17 cellular contexts compared by ENCODE assay signal in the genomic region with DNA sequence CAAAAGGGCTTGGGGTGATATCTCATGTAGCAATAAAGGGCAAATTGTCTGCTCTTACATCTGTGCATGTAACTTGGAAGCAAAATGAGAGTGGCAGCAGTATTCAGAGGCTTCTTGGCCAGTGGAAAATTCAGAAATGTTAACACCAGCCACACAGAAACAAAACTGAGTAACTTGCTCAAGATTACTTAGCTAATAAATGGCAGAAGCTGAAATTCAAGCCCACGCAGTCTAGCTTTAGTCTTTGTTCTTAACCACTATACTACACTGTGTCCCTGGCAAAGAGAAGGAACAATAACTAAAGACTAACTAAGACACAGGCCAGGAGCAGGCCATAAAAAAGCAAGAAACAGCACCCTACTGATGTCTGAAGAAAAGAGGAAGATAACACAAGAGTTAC.
A peak's percentile ranks its signal among the peaks of the same experiment; 100 is the strongest.
DNase-seq lines count a peak whose midpoint lies in the region; ATAC-seq and TF ChIP-seq lines count a peak whose summit lies in the region.
"Had no signal": no experiment of that assay in that cellular context is flagged by ENCODE, and none has a peak within 500 bp of the region (broad histone marks: within the 10 kb centered on the region; RNA-seq: fewer than 3 reads in every experiment).

No MANE protein-coding gene starts in this region.

- H3K4me1 Mint-ChIP-seq in CD4-positive, CD25-positive, alpha-beta regulatory T cell = peaks cover 43 to 86% (median 67%) of the 10 kb centered on the region in 4 donors
- peaks cover 27% of the 10 kb centered on the region for H3K4me1 Mint-ChIP-seq in dendritic cell treated with granulocyte-macrophage colony-stimulating factor and Interleukin-4, amounts not matched to agents 40 ng/mL and 50 ng/mL, for 4 days (ENCODE audit: low read depth)
- H3K4me1 Mint-ChIP-seq in activated CD8-positive, alpha-beta T cell treated with anti-CD3 and anti-CD28 coated beads for 36 hours (ENCODE audit: low read depth) = peaks cover 37% of the 10 kb centered on the region

- H3K36me3 ChIP-seq in CD4-positive, CD25-positive, alpha-beta regulatory T cell (ENCODE audit: control insufficient read depth, insufficient read depth, low read length) = no peaks in the 10 kb centered on the region
- H3K36me3 ChIP-seq: uterus had no signal

- H3K4me3 Mint-ChIP-seq in CD4-positive, CD25-positive, alpha-beta regulatory T cell = peak overlapping the region in 1 of 4 donors; percentile 17
- H3K4me3 Mint-ChIP-seq in dendritic cell treated with granulocyte-macrophage colony-stimulating factor and Interleukin-4, amounts not matched to agents 40 ng/mL and 50 ng/mL, for 4 days = no peak overlapping the region
- no peak overlapping the region for H3K4me3 Mint-ChIP-seq in activated CD8-positive, alpha-beta T cell treated with anti-CD3 and anti-CD28 coated beads for 36 hours

- H3K9me3 ChIP-seq in CD4-positive, CD25-positive, alpha-beta regulatory T cell (ENCODE audit: control insufficient read depth in 2 of 2, low read length in 2 of 2) = no peaks in the 10 kb centered on the region
- H3K9me3 ChIP-seq: body of pancreas, mucosa of descending colon, uterus had no signal

- H3K27ac Mint-ChIP-seq in CD4-positive, CD25-positive, alpha-beta regulatory T cell = peak overlapping the region; percentile 47 to 65 (median 61)
- H3K27ac Mint-ChIP-seq in dendritic cell treated with granulocyte-macrophage colony-stimulating factor and Interleukin-4, amounts not matched to agents 40 ng/mL and 50 ng/mL, for 4 days = peak overlapping the region; percentile 28
- no peak overlapping the region for H3K27ac Mint-ChIP-seq in activated CD8-positive, alpha-beta T cell treated with anti-CD3 and anti-CD28 coated beads for 36 hours
- H3K27ac Mint-ChIP-seq in activated naive CD4-positive, alpha-beta T cell treated with anti-CD3 and anti-CD28 coated beads, Interleukin-2, amount 50 U/mL, for 72 hours = no peak overlapping the region

- no peak for ATAC-seq in CD4-positive, CD25-positive, alpha-beta regulatory T cell (ENCODE audit: low read depth in 2 of 2)
- ATAC-seq in GM19395 (IDR thresholded peaks at IDR 0.05; ENCODE audit: unreplicated experiment) (peak; percentile 48), HG03442 (IDR thresholded peaks at IDR 0.05; ENCODE audit: unreplicated experiment) (peak; percentile 55)
- ATAC-seq in activated CD8-positive, alpha-beta T cell treated with anti-CD3 and anti-CD28 coated beads for 36 hours = no peak
- ATAC-seq in activated naive CD4-positive, alpha-beta T cell treated with anti-CD3 and anti-CD28 coated beads, Interleukin-2, amount 50 U/mL, for 72 hours = no peak
- ATAC-seq: body of pancreas, mucosa of descending colon, SK-N-SH treated with all-trans-retinoic acid at 6 μM for 48 hours had no signal

- no peak for TF ChIP-seq CTCF in activated CD8-positive, alpha-beta T cell treated with anti-CD3 and anti-CD28 coated beads for 36 hours (IDR thresholded peaks at IDR 0.05)

- no peak for DNase-seq in CD4-positive, CD25-positive, alpha-beta regulatory T cell
- DNase-seq in activated CD8-positive, alpha-beta T cell treated with anti-CD3 and anti-CD28 coated beads for 36 hours = no peak
- no peak for DNase-seq in activated naive CD4-positive, alpha-beta T cell treated with anti-CD3 and anti-CD28 coated beads, Interleukin-2, amount 50 U/mL, for 72 hours (ENCODE audit: low spot score in 2 of 2)
- DNase-seq in retina (no peak), activated gamma-delta T cell (lab: John Stamatoyannopoulos, UW) (no peak)
- DNase-seq: body of pancreas; effector memory CD4-positive, alpha-beta T cell; hippocampal formation; kidney glomerular epithelial cell; mucosa of descending colon; NCI-H2029 treated with DMSO at 0.1 percent for 48 hours; NCI-H526; uterus had no signal

- no peaks in the 10 kb centered on the region for H3K27me3 Mint-ChIP-seq in CD4-positive, CD25-positive, alpha-beta regulatory T cell
- no peaks in the 10 kb centered on the region for H3K27me3 Mint-ChIP-seq in dendritic cell treated with granulocyte-macrophage colony-stimulating factor and Interleukin-4, amounts not matched to agents 40 ng/mL and 50 ng/mL, for 4 days
- H3K27me3 Mint-ChIP-seq in activated CD8-positive, alpha-beta T cell treated with anti-CD3 and anti-CD28 coated beads for 36 hours = no peaks in the 10 kb centered on the region

- H3K9me3 Mint-ChIP-seq in CD4-positive, CD25-positive, alpha-beta regulatory T cell = peaks cover 0 to 3% (median 0%) of the 10 kb centered on the region in 7 donors
- H3K9me3 Mint-ChIP-seq in dendritic cell treated with granulocyte-macrophage colony-stimulating factor and Interleukin-4, amounts not matched to agents 40 ng/mL and 50 ng/mL, for 4 days = no peaks in the 10 kb centered on the region
- H3K9me3 Mint-ChIP-seq in activated CD8-positive, alpha-beta T cell treated with anti-CD3 and anti-CD28 coated beads for 36 hours = no peaks in the 10 kb centered on the region
- H3K9me3 Mint-ChIP-seq in activated naive CD4-positive, alpha-beta T cell treated with anti-CD3 and anti-CD28 coated beads, Interleukin-2, amount 50 U/mL, for 72 hours = peaks cover 0 to 5% of the 10 kb centered on the region in 2 donors

- H3K27ac ChIP-seq in CD4-positive, CD25-positive, alpha-beta regulatory T cell (ENCODE audit: insufficient read depth, low read length, poor library complexity, severe bottlenecking) = peak overlapping the region; percentile 17
- H3K27ac ChIP-seq: body of pancreas, uterus had no signal

- peaks cover 23% of the 10 kb centered on the region for H3K36me3 Mint-ChIP-seq in CD4-positive, CD25-positive, alpha-beta regulatory T cell
- peaks cover 11% of the 10 kb centered on the region for H3K36me3 Mint-ChIP-seq in dendritic cell treated with granulocyte-macrophage colony-stimulating factor and Interleukin-4, amounts not matched to agents 40 ng/mL and 50 ng/mL, for 4 days (ENCODE audit: low read depth)
- peaks cover 27% of the 10 kb centered on the region for H3K36me3 Mint-ChIP-seq in activated CD8-positive, alpha-beta T cell treated with anti-CD3 and anti-CD28 coated beads for 36 hours (ENCODE audit: low read depth)
- H3K36me3 Mint-ChIP-seq in activated naive CD4-positive, alpha-beta T cell treated with anti-CD3 and anti-CD28 coated beads, Interleukin-2, amount 50 U/mL, for 72 hours = peaks cover 8 to 39% of the 10 kb centered on the region in 2 donors

- no peaks in the 10 kb centered on the region for H3K27me3 ChIP-seq in CD4-positive, CD25-positive, alpha-beta regulatory T cell (ENCODE audit: control insufficient read depth, insufficient read depth, low read length)
- H3K27me3 ChIP-seq: body of pancreas, uterus had no signal

- CTCF ChIA-PET in activated CD8-positive, alpha-beta T cell treated with anti-CD3 and anti-CD28 coated beads for 36 hours (lab: Charles Lee) = interaction anchor here (1.4 kb wide), 1 partner anchor 16 kb away, joined by 3 read pairs; no protein-coding TSS in a partner anchor

- peak overlapping the region; percentile 4 for H3K4me3 ChIP-seq in CD4-positive, CD25-positive, alpha-beta regulatory T cell (ENCODE audit: low read depth, low read length)
- H3K4me3 ChIP-seq: body of pancreas, mucosa of descending colon, uterus had no signal

- intact Hi-C loops in dendritic cell treated with granulocyte-macrophage colony-stimulating factor and Interleukin-4, amounts not matched to agents 40 ng/mL and 50 ng/mL, for 4 days (cut with micrococcal nuclease) = no loop called here
- intact Hi-C loops in activated CD8-positive, alpha-beta T cell treated with anti-CD3 and anti-CD28 coated beads for 36 hours (cut with micrococcal nuclease) = no loop called here

- H3K4me1 ChIP-seq in CD4-positive, CD25-positive, alpha-beta regulatory T cell (ENCODE audit: control insufficient read depth, insufficient read depth, low read length, poor library complexity, severe bottlenecking) = peaks cover 22% of the 10 kb centered on the region
- H3K4me1 ChIP-seq: body of pancreas, uterus had no signal

- POLR2A ChIA-PET in activated CD8-positive, alpha-beta T cell treated with anti-CD3 and anti-CD28 coated beads for 36 hours (lab: Charles Lee) = no interaction called here

Comparison
In these comparisons a context has a peak if more than half of its experiments do, and no peak if none do; other contexts are left out.
1. ATAC-seq: peak in GM19395 (single experiment) and HG03442 (single experiment); none in CD4-positive, CD25-positive, alpha-beta regulatory T cell (0 of 2), activated CD8-positive, alpha-beta T cell treated with anti-CD3 and anti-CD28 coated beads for 36 hours (single experiment) and activated naive CD4-positive, alpha-beta T cell treated with anti-CD3 and anti-CD28 coated beads, Interleukin-2, amount 50 U/mL, for 72 hours (0 of 2).
2. H3K27ac Mint-ChIP-seq: peak in CD4-positive, CD25-positive, alpha-beta regulatory T cell (3 of 3) and dendritic cell treated with granulocyte-macrophage colony-stimulating factor and Interleukin-4, amounts not matched to agents 40 ng/mL and 50 ng/mL, for 4 days (single experiment); none in activated CD8-positive, alpha-beta T cell treated with anti-CD3 and anti-CD28 coated beads for 36 hours (single experiment) and activated naive CD4-positive, alpha-beta T cell treated with anti-CD3 and anti-CD28 coated beads, Interleukin-2, amount 50 U/mL, for 72 hours (0 of 2).